8 cellular contexts compared by ENCODE assay signal in genomic region chr16:58732545-58733247, GRCh38. TPM values are rescaled to one million over a fixed set of nuclear protein-coding genes. Genes with fewer than 3 reads are reported as not detected.
DNase-seq lines count a peak whose midpoint lies in the region; ATAC-seq, FAIRE-seq and TF ChIP-seq lines count a peak whose summit lies in the region.

No MANE protein-coding gene starts in this region.

- H2AFZ ChIP-seq in endothelial cell of umbilical vein (ENCODE audit: low read depth, low read length) = no peak overlapping the region

- H3K4me1 Mint-ChIP-seq in activated CD4-positive, alpha-beta T cell treated with anti-CD3 and anti-CD28 coated beads for 36 hours = peaks cover 43% of the 10 kb centered on the region

- peak overlapping the region; percentile 92 for H3K4me3 Mint-ChIP-seq in activated CD4-positive, alpha-beta T cell treated with anti-CD3 and anti-CD28 coated beads for 36 hours

- H3K9me1 ChIP-seq in endothelial cell of umbilical vein (replicated peaks; ENCODE audit: control insufficient read depth, extremely low read depth, insufficient read depth, low read length) = no peaks in the 10 kb centered on the region

- no peaks in the 10 kb centered on the region for H3K9me3 Mint-ChIP-seq in activated CD4-positive, alpha-beta T cell treated with anti-CD3 and anti-CD28 coated beads for 36 hours (ENCODE audit: low read depth)

- H3K27ac ChIP-seq in Panc1 (ENCODE audit: low read length) = peak overlapping the region; percentile 77
- H3K27ac ChIP-seq in endothelial cell of umbilical vein (ENCODE audit: insufficient read depth, low read depth, low read length) = peak overlapping the region; percentile 98
- peak overlapping the region in 3 of 4 donors; percentile 67 to 77 (median 74) for H3K27ac ChIP-seq in pancreas

- peak; percentile 16 for DNase-seq in activated CD4-positive, alpha-beta T cell treated with anti-CD3 and anti-CD28 coated beads for 36 hours
- DNase-seq in activated CD4-positive, alpha-beta T cell treated with anti-CD3 and anti-CD28 coated beads for 4 hours = no peak
- no peak for DNase-seq in Panc1 (ENCODE audit: low read depth, low spot score)
- peak; percentile 31 for DNase-seq in endothelial cell of umbilical vein (ENCODE audit: low read depth, low spot score)
- no peak for DNase-seq in pancreas
- no peak for DNase-seq in anterior cingulate cortex (lab: John Stamatoyannopoulos, UW)
- DNase-seq in LoVo (ENCODE audit: low spot score) = no peak

- no peak for TF ChIP-seq POLR2A in endothelial cell of umbilical vein (IDR thresholded peaks at IDR 0.05; ENCODE audit: low read depth, low read length)

- intact Hi-C loops in activated CD4-positive, alpha-beta T cell treated with anti-CD3 and anti-CD28 coated beads for 36 hours (cut with DNase I, micrococcal nuclease) = loop anchor here (1.0 to 10.0 kb wide), 7 partner anchors 102 to 604 kb away; partner anchors contain the start of genes SETD6 (in 2 of the 2), CFAP20 (in 1 of the 2), CSNK2A2 (in 1 of the 2) and GINS3 (in 1 of the 2)
- intact Hi-C loops in Panc1 (cut with micrococcal nuclease; ENCODE audit: unreplicated experiment) = no loop called here
- intact Hi-C loops in endothelial cell of umbilical vein (cut with micrococcal nuclease) = no loop called here
- intact Hi-C loops in pancreas (cut with DNase I) = no loop called here

- no peaks in the 10 kb centered on the region for H3K27me3 ChIP-seq in Panc1 (ENCODE audit: control insufficient read depth, insufficient read depth, low read length)
- no peaks in the 10 kb centered on the region for H3K27me3 ChIP-seq in endothelial cell of umbilical vein (ENCODE audit: control insufficient read depth in 2 of 2, insufficient read depth in 2 of 2, low read length in 2 of 2)
- no peaks in the 10 kb centered on the region for H3K27me3 ChIP-seq in pancreas

- dilution Hi-C loops in endothelial cell of umbilical vein (cut with MboI; ENCODE audit: extremely low pct_ligation_motif_present, low sequenced_read_pairs) = no loop called here

- no peaks in the 10 kb centered on the region for H3K4me1 ChIP-seq in Panc1 (ENCODE audit: control insufficient read depth, insufficient read depth, low read length)
- H3K4me1 ChIP-seq in endothelial cell of umbilical vein (ENCODE audit: control insufficient read depth, extremely low read depth, insufficient read depth, low read length) = peaks cover 26% of the 10 kb centered on the region
- H3K4me1 ChIP-seq in pancreas = peaks cover 5 to 10% (median 10%) of the 10 kb centered on the region in 3 donors

- in situ Hi-C loops in Panc1 (cut with HindIII; ENCODE audit: low pct_unique_long_range_greater_than_20kb, low sequenced_read_pairs) = no loop called here

- H3K36me3 ChIP-seq in Panc1 (ENCODE audit: control insufficient read depth, insufficient read depth, low read length) (peaks cover 5% of the 10 kb centered on the region; the same call in 1 of the 2 replicates), endothelial cell of umbilical vein (ENCODE audit: control insufficient read depth in 2 of 2, extremely low read depth in 1 of 2, insufficient read depth in 2 of 2, low read length in 2 of 2) (no peaks in the 10 kb centered on the region), pancreas (no peaks in the 10 kb centered on the region)

- BruUV-seq in Panc1 (replicated peaks; lab: Mats Ljungman, UMichigan) (TSS peak; percentile 62), endothelial cell of umbilical vein (replicated peaks; lab: Mats Ljungman, UMichigan) (no TSS peak)

- FAIRE-seq in endothelial cell of umbilical vein (lab: Jason Lieb, UNC) (no peak), pancreas (lab: Jason Lieb, UNC) (no peak)

- H3K36me3 Mint-ChIP-seq in activated CD4-positive, alpha-beta T cell treated with anti-CD3 and anti-CD28 coated beads for 36 hours (ENCODE audit: low read depth) = peaks cover 22% of the 10 kb centered on the region

- TF ChIP-seq CTCF in Panc1 (IDR thresholded peaks at IDR 0.05) (no peak), endothelial cell of umbilical vein (IDR thresholded peaks at IDR 0.05; ENCODE audit: extremely low read depth in 1 of 2, insufficient read depth in 1 of 2, low read depth in 1 of 2, low read length in 2 of 2) (no peak), pancreas (IDR thresholded peaks at IDR 0.05) (no peak)

- H3K4me3 ChIP-seq in Panc1 (ENCODE audit: low read depth in 2 of 2, low read length in 2 of 2) (peak overlapping the region; percentile 64 to 75), endothelial cell of umbilical vein (replicated peaks in 1 of 3; ENCODE audit: insufficient read depth in 1 of 3, low read depth in 1 of 3, low read length in 3 of 3) (peak overlapping the region; percentile 63 to 84 (median 72)), pancreas (peak overlapping the region in 3 of 4 donors; percentile 76 to 92 (median 91))

- peak overlapping the region; percentile 92 for H3K27ac Mint-ChIP-seq in activated CD4-positive, alpha-beta T cell treated with anti-CD3 and anti-CD28 coated beads for 36 hours

- CTCF ChIA-PET in activated CD4-positive, alpha-beta T cell treated with anti-CD3 and anti-CD28 coated beads for 36 hours (lab: Charles Lee) = interaction anchor here (0.7 to 2.7 kb wide), 6 partner anchors 9 to 396 kb away, joined by 3 to 10 read pairs (median 3); no protein-coding TSS in a partner anchor
- CTCF ChIA-PET in Panc1 (lab: Charles Lee) (interaction anchor here (0.6 kb wide), 1 partner anchor 72 kb away, joined by 7 read pairs; no protein-coding TSS in a partner anchor), endothelial cell of umbilical vein (lab: Charles Lee) (interaction anchor here (0.7 to 6.5 kb wide), 2 partner anchors 23 to 43 kb away, joined by 3 to 64 read pairs; no protein-coding TSS in a partner anchor)

- H4K20me1 ChIP-seq in endothelial cell of umbilical vein (replicated peaks; ENCODE audit: control insufficient read depth, extremely low read depth, insufficient read depth, low read length) = no peaks in the 10 kb centered on the region

- peak overlapping the region; percentile 70 for H3K9ac ChIP-seq in endothelial cell of umbilical vein (replicated peaks; ENCODE audit: extremely low read depth, insufficient read depth, low read length)

- no peaks in the 10 kb centered on the region for H3K27me3 Mint-ChIP-seq in activated CD4-positive, alpha-beta T cell treated with anti-CD3 and anti-CD28 coated beads for 36 hours

- ATAC-seq in activated CD4-positive, alpha-beta T cell treated with anti-CD3 and anti-CD28 coated beads for 36 hours = peak; percentile 71
- ATAC-seq in HG02642 (IDR thresholded peaks at IDR 0.05; ENCODE audit: poor library complexity, unreplicated experiment) (peak; percentile 42), Panc1 (no peak), pancreas (no peak)

- H3K9me3 ChIP-seq in Panc1 (ENCODE audit: control insufficient read depth, insufficient read depth, low read depth, low read length) (no peaks in the 10 kb centered on the region), endothelial cell of umbilical vein (replicated peaks; ENCODE audit: control insufficient read depth, insufficient read depth, low read length) (no peaks in the 10 kb centered on the region), pancreas (no peaks in the 10 kb centered on the region)

- WGBS in pancreas, 2 donors = 28 to 30% methylated on average over 9 of the region's 9 CpGs

- peak overlapping the region; percentile 82 for H3K4me2 ChIP-seq in endothelial cell of umbilical vein (ENCODE audit: insufficient read depth, low read length)

- POLR2A ChIA-PET in activated CD4-positive, alpha-beta T cell treated with anti-CD3 and anti-CD28 coated beads for 36 hours (lab: Charles Lee) = interaction anchor here (0.7 to 1.0 kb wide), 3 partner anchors 10 to 40 kb away, joined by 3 to 4 read pairs (median 3); no protein-coding TSS in a partner anchor
- POLR2A ChIA-PET in Panc1 (lab: Charles Lee) = no interaction called here
- POLR2A ChIA-PET in endothelial cell of umbilical vein (lab: Charles Lee) = no interaction called here

- H3K79me2 ChIP-seq in endothelial cell of umbilical vein (ENCODE audit: control insufficient read depth, insufficient read depth, low read length) = peaks cover 63% of the 10 kb centered on the region

TF ChIP-seq in endothelial cell of umbilical vein, 7 proteins besides CTCF, POLR2A, EP300 and RAD21:
- no peak for TF ChIP-seq GATA2 (IDR thresholded peaks at IDR 0.05; ENCODE audit: insufficient read depth, insufficient read length, low read depth, low read length)
- peak; percentile 51 for TF ChIP-seq FOS (IDR thresholded peaks at IDR 0.05; ENCODE audit: borderline replicate concordance, insufficient read depth, low read length)
- no peak for TF ChIP-seq POLR2AphosphoS5 (IDR thresholded peaks at IDR 0.05; ENCODE audit: insufficient read depth, low read depth, low read length)

RNA-seq across cellular contexts. Expression of gene GOT2, which starts 1.4 kb away (rescaled TPM):
- total RNA-seq in activated CD4-positive, alpha-beta T cell treated with anti-CD3 and anti-CD28 coated beads for 36 hours = 100 to 1,000 TPM; 128 to 133 TPM
- 64.0 TPM for total RNA-seq in Panc1 (2021; ENCODE audit: unreplicated experiment)
- polyA plus RNA-seq in Panc1 (2012; ENCODE audit: insufficient read length) = 62.0 TPM
- 120 and 127 TPM in 2 replicates for total RNA-seq in endothelial cell of umbilical vein
- 42.5 and 53.4 TPM in 2 replicates for polyA plus RNA-seq in endothelial cell of umbilical vein
- 85.2 and 98.1 TPM in 2 replicates for polyA plus RNA-seq in endothelial cell of umbilical vein (2011; cell fraction: cytosol; rRNA removed)
- polyA plus RNA-seq in endothelial cell of umbilical vein (2011; cell fraction: nucleus; rRNA removed) = 92.6 and 98.9 TPM in 2 replicates
- polyA plus RNA-seq in endothelial cell of umbilical vein (2012) = 142 and 169 TPM in 2 replicates
- polyA minus RNA-seq in endothelial cell of umbilical vein = 63.1 and 71.7 TPM in 2 replicates
- polyA minus RNA-seq in endothelial cell of umbilical vein (2011; cell fraction: cytosol; rRNA and poly(A)+ RNA removed) = 114 TPM
- polyA minus RNA-seq in endothelial cell of umbilical vein (2011; cell fraction: nucleus; rRNA and poly(A)+ RNA removed) = 26.4 and 38.7 TPM in 2 replicates
- total RNA-seq in pancreas = 10 to 100 TPM; 17.8 to 34.5 (median 27.8) TPM
- polyA plus RNA-seq in pancreas = 10 to 100 TPM; 22.8 to 34.4 TPM

RNA-seq across cellular contexts. Expression of gene SLC38A7, which starts 48.1 kb away (rescaled TPM):
- total RNA-seq in activated CD4-positive, alpha-beta T cell treated with anti-CD3 and anti-CD28 coated beads for 36 hours = 1 to 10 TPM; 4.5 to 6.5 TPM
- 20.2 TPM for total RNA-seq in Panc1 (2021; ENCODE audit: unreplicated experiment)
- polyA plus RNA-seq in Panc1 (2012; ENCODE audit: insufficient read length) = 18.3 TPM
- 44.4 and 45.5 TPM in 2 replicates for total RNA-seq in endothelial cell of umbilical vein
- polyA plus RNA-seq in endothelial cell of umbilical vein = 33.2 and 40.0 TPM in 2 replicates
- polyA plus RNA-seq in endothelial cell of umbilical vein (2011; cell fraction: cytosol; rRNA removed) = 18.7 and 18.8 TPM in 2 replicates
- 49.6 and 64.1 TPM in 2 replicates for polyA plus RNA-seq in endothelial cell of umbilical vein (2011; cell fraction: nucleus; rRNA removed)
- polyA plus RNA-seq in endothelial cell of umbilical vein (2012) = 26.8 and 26.9 TPM in 2 replicates
- polyA minus RNA-seq in endothelial cell of umbilical vein = 57.1 and 59.2 TPM in 2 replicates
- 16.6 TPM for polyA minus RNA-seq in endothelial cell of umbilical vein (2011; cell fraction: cytosol; rRNA and poly(A)+ RNA removed)
- polyA minus RNA-seq in endothelial cell of umbilical vein (2011; cell fraction: nucleus; rRNA and poly(A)+ RNA removed) = 37.0 and 44.5 TPM in 2 replicates
- total RNA-seq in pancreas = 10 to 100 TPM in 1 of 6 donors, 1 to 10 TPM in 5; 3.0 to 11.0 (median 4.9) TPM
- polyA plus RNA-seq in pancreas = 10 to 100 TPM in 1 of 2 donors, 1 to 10 TPM in 1; 6.0 to 11.3 TPM

Comparison
In these comparisons a context has a peak if more than half of its experiments do, and no peak if none do; other contexts are left out.
1. DNase-seq: peak in activated CD4-positive, alpha-beta T cell treated with anti-CD3 and anti-CD28 coated beads for 36 hours (single experiment) and endothelial cell of umbilical vein (single experiment); none in activated CD4-positive, alpha-beta T cell treated with anti-CD3 and anti-CD28 coated beads for 4 hours (0 of 2), Panc1 (single experiment), pancreas (0 of 6), anterior cingulate cortex (0 of 58) and LoVo (single experiment).
2. ATAC-seq: peak in activated CD4-positive, alpha-beta T cell treated with anti-CD3 and anti-CD28 coated beads for 36 hours (single experiment) and HG02642 (single experiment); none in Panc1 (single experiment) and pancreas (0 of 4).
3. intact Hi-C loops: an anchor here in activated CD4-positive, alpha-beta T cell treated with anti-CD3 and anti-CD28 coated beads for 36 hours (1.0 to 10.0 kb wide); none called in Panc1, endothelial cell of umbilical vein and pancreas.
4. Peak in every context shown above with its lines, with median percentiles within 50 percentile points of each other: H3K27ac ChIP-seq and H3K4me3 ChIP-seq.